Comparison of ENCODE assay signal across 8 cellular contexts in the genomic region with DNA sequence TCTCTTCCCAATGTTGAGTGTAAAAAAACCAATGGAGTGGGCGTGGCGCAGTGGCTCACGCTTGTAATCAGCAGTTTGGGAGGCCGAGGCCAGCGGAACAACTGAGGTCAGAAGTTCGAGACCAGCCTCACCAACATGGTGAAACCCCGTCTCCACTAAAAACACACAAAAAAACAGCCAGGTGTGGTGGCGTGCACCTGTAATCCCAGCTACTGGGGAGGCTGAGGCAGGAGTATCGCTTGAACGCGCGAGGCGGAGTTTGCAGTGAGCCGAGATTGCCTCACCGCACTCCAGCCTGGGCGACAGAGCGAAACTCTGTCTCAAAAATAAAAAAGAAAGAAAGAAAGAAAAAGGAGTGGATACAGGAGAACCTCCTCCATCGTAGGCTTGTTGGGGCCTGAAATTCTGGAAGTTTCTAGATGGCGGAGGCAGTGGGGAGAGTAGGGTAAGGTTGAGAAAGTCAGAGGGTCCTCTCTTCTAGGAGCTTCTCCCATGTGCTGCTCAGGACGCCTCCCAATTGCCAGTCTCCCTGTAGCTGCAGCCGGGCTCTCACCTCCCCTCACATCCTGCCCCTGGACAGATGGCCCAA. TPM values are rescaled to one million over a fixed set of nuclear protein-coding genes. Genes with fewer than 3 reads are reported as not detected.
A peak's percentile ranks its signal among the peaks of the same experiment; 100 is the strongest.
DNase-seq lines count a peak whose midpoint lies in the region; ATAC-seq and TF ChIP-seq lines count a peak whose summit lies in the region.

No MANE protein-coding gene starts in this region.

- peak overlapping the region; percentile 84 for H3K4me3 Mint-ChIP-seq in natural killer cell treated with Interleukin-12 subunit alpha and Interleukin-12 subunit beta and Interleukin-15 and Interleukin-18, amount 100 ng/mL, for 72 hours

- peak overlapping the region; percentile 78 to 93 for H3K27ac Mint-ChIP-seq in natural killer cell treated with Interleukin-12 subunit alpha and Interleukin-12 subunit beta and Interleukin-15 and Interleukin-18, amount 100 ng/mL, for 72 hours

- H4K20me1 ChIP-seq in Loucy (ENCODE audit: insufficient read depth, low read length, poor library complexity, severe bottlenecking): no peaks in the 10 kb centered on the region

- no peaks in the 10 kb centered on the region for H3K27me3 ChIP-seq in Loucy (ENCODE audit: insufficient read depth, low read length, poor library complexity, severe bottlenecking)

- peak overlapping the region; percentile 55; the same call in 1 of the 2 replicates for H2AFZ ChIP-seq in Loucy (ENCODE audit: low read length)

- H3K79me2 ChIP-seq in Loucy (ENCODE audit: insufficient read depth, low read length): peaks cover 42% of the 10 kb centered on the region

- no peaks in the 10 kb centered on the region for H3K36me3 ChIP-seq in Loucy (ENCODE audit: insufficient read depth, low read length)

- no peak for DNase-seq in AG10803 (ENCODE audit: low read depth)
- no peak for DNase-seq in natural killer cell treated with Interleukin-12 subunit alpha and Interleukin-12 subunit beta and Interleukin-15 and Interleukin-18, amount 100 ng/mL, for 72 hours (ENCODE audit: low spot score)
- DNase-seq in SIG-M5 (lab: John Stamatoyannopoulos, UW): no peak
- no peak for DNase-seq in DMS 273 treated with DMSO at 0.1 percent for 48 hours (lab: John Stamatoyannopoulos, UW)
- DNase-seq in stimulated activated CD4-positive, alpha-beta T cell treated with anti-CD3 and anti-CD28 coated beads, Interleukin-12 subunit alpha, Interleukin-12 subunit beta, amount 100 ng/mL, for 4 hours: no peak

- peak overlapping the region; percentile 96 for H3K27ac ChIP-seq in cingulate gyrus (ENCODE audit: low read depth, low read length)

- H3K9ac ChIP-seq in Loucy (ENCODE audit: low read depth, low read length, poor library complexity, severe bottlenecking): peak overlapping the region; percentile 96

- no peaks in the 10 kb centered on the region for H3K9me3 Mint-ChIP-seq in natural killer cell treated with Interleukin-12 subunit alpha and Interleukin-12 subunit beta and Interleukin-15 and Interleukin-18, amount 100 ng/mL, for 72 hours

- no peaks in the 10 kb centered on the region for H3F3A ChIP-seq in Loucy (ENCODE audit: low read depth)

- H3K4me3 ChIP-seq in AG10803 (ENCODE audit: low read length): peak overlapping the region; percentile 56
- peak overlapping the region; percentile 87 for H3K4me3 ChIP-seq in Loucy (ENCODE audit: low read length, poor library complexity, severe bottlenecking)

- H3K27me3 Mint-ChIP-seq in natural killer cell treated with Interleukin-12 subunit alpha and Interleukin-12 subunit beta and Interleukin-15 and Interleukin-18, amount 100 ng/mL, for 72 hours: no peaks in the 10 kb centered on the region

- ATAC-seq in natural killer cell treated with Interleukin-12 subunit alpha and Interleukin-12 subunit beta and Interleukin-15 and Interleukin-18, amount 100 ng/mL, for 72 hours: no peak
- ATAC-seq in GM18498 (IDR thresholded peaks at IDR 0.05; ENCODE audit: unreplicated experiment): no peak

- H3K4me2 ChIP-seq in Loucy (ENCODE audit: low read depth, low read length, poor library complexity, severe bottlenecking): peak overlapping the region; percentile 88

- H3K4me1 Mint-ChIP-seq in natural killer cell treated with Interleukin-12 subunit alpha and Interleukin-12 subunit beta and Interleukin-15 and Interleukin-18, amount 100 ng/mL, for 72 hours (ENCODE audit: low read depth in 2 of 2): peaks cover 24 to 30% of the 10 kb centered on the region in 2 donors

- peaks cover 14% of the 10 kb centered on the region for H3K4me1 ChIP-seq in Loucy (ENCODE audit: insufficient read depth, low read length, poor library complexity, severe bottlenecking)

- H3K9me2 ChIP-seq in Loucy (replicated peaks; ENCODE audit: low read depth, low read length): no peaks in the 10 kb centered on the region

- no peak for TF ChIP-seq CTCF in AG10803 (conservative IDR thresholded peaks at IDR 0.05; ENCODE audit: low read length)
- TF ChIP-seq CTCF in Loucy (conservative IDR thresholded peaks at IDR 0.05; ENCODE audit: low read length): no peak

- H3K9me3 ChIP-seq in Loucy (ENCODE audit: insufficient read depth, low read depth, low read length): no peaks in the 10 kb centered on the region

- peaks cover 4% of the 10 kb centered on the region for H3K36me3 Mint-ChIP-seq in natural killer cell treated with Interleukin-12 subunit alpha and Interleukin-12 subunit beta and Interleukin-15 and Interleukin-18, amount 100 ng/mL, for 72 hours

RNA-seq across cellular contexts. Expression of gene ZNF764, which starts 0.7 kb away (rescaled TPM):
- 10 to 100 TPM; 14.9 to 22.9 TPM for total RNA-seq in natural killer cell treated with Interleukin-12 subunit alpha and Interleukin-12 subunit beta and Interleukin-15 and Interleukin-18, amount 100 ng/mL, for 72 hours

RNA-seq across cellular contexts. Expression of gene ZNF688, which starts 12.6 kb away (rescaled TPM):
- 1 to 10 TPM; 8.3 to 8.9 TPM for total RNA-seq in natural killer cell treated with Interleukin-12 subunit alpha and Interleukin-12 subunit beta and Interleukin-15 and Interleukin-18, amount 100 ng/mL, for 72 hours

RNA-seq across cellular contexts. Expression of gene ZNF747, which starts 24.2 kb away (rescaled TPM):
- 10 to 100 TPM in 1 of 2 donors, 1 to 10 TPM in 1; 8.7 to 10.3 TPM for total RNA-seq in natural killer cell treated with Interleukin-12 subunit alpha and Interleukin-12 subunit beta and Interleukin-15 and Interleukin-18, amount 100 ng/mL, for 72 hours

RNA-seq across cellular contexts. Expression of gene ZNF785, which starts 26.6 kb away (rescaled TPM):
- 10 to 100 TPM; 13.3 to 20.0 TPM for total RNA-seq in natural killer cell treated with Interleukin-12 subunit alpha and Interleukin-12 subunit beta and Interleukin-15 and Interleukin-18, amount 100 ng/mL, for 72 hours

RNA-seq across cellular contexts. Expression of gene ZNF768, which starts 32.5 kb away (rescaled TPM):
- total RNA-seq in natural killer cell treated with Interleukin-12 subunit alpha and Interleukin-12 subunit beta and Interleukin-15 and Interleukin-18, amount 100 ng/mL, for 72 hours: 10 to 100 TPM; 10.4 to 11.8 TPM
